11 cellular contexts compared by ENCODE assay signal in genomic region chr19:4671182-4671851, GRCh38. TPM values are rescaled to one million over a fixed set of nuclear protein-coding genes. Genes with fewer than 3 reads are reported as not detected.
DNase-seq lines count a peak whose midpoint lies in the region; ATAC-seq and TF ChIP-seq lines count a peak whose summit lies in the region.
"Had no signal": no experiment of that assay in that cellular context is flagged by ENCODE, and none has a peak within 500 bp of the region (broad histone marks: within the 10 kb centered on the region; RNA-seq: fewer than 3 reads in every experiment).

No MANE protein-coding gene starts in this region.

- H3K9ac ChIP-seq in Loucy (ENCODE audit: low read depth, low read length, poor library complexity, severe bottlenecking): no peak overlapping the region

- no peak overlapping the region for H3K27ac ChIP-seq in CD4-positive, alpha-beta memory T cell (ENCODE audit: low read depth, low read length)

- POLR2A ChIA-PET in CD4-positive, alpha-beta memory T cell (lab: Charles Lee; ENCODE audit: partially characterized antibody): interaction anchor here (2.2 to 2.4 kb wide), 2 partner anchors 31 to 53 kb away, joined by 11 read pairs; partner anchors contain the start of genes DPP9 and TNFAIP8L1

- H3K27ac Mint-ChIP-seq in CD4-positive, alpha-beta memory T cell: peak overlapping the region in 5 of 7 donors; percentile 57 to 82 (median 66)
- H3K27ac Mint-ChIP-seq in endothelial cell (ENCODE audit: unreplicated experiment): no peak overlapping the region
- no peak overlapping the region for H3K27ac Mint-ChIP-seq in natural killer cell treated with Interleukin-12 subunit alpha and Interleukin-12 subunit beta and Interleukin-15 and Interleukin-18, amount 100 ng/mL, for 72 hours
- H3K27ac Mint-ChIP-seq in stimulated activated naive B cell treated with anti-CD40 and anti-IgM and Interleukin-4, amounts not matched to agents 10 μg/mL and 1 μg/mL and 100 μg/mL, for 72 hours: no peak overlapping the region

- intact Hi-C loops in CD4-positive, alpha-beta memory T cell (cut with micrococcal nuclease): no loop called here

- no peaks in the 10 kb centered on the region for H3K27me3 Mint-ChIP-seq in CD4-positive, alpha-beta memory T cell
- peaks cover 10% of the 10 kb centered on the region for H3K27me3 Mint-ChIP-seq in endothelial cell (ENCODE audit: unreplicated experiment)
- H3K27me3 Mint-ChIP-seq in natural killer cell treated with Interleukin-12 subunit alpha and Interleukin-12 subunit beta and Interleukin-15 and Interleukin-18, amount 100 ng/mL, for 72 hours: no peaks in the 10 kb centered on the region
- no peaks in the 10 kb centered on the region for H3K27me3 Mint-ChIP-seq in stimulated activated naive B cell treated with anti-CD40 and anti-IgM and Interleukin-4, amounts not matched to agents 10 μg/mL and 1 μg/mL and 100 μg/mL, for 72 hours

- H3K36me3 Mint-ChIP-seq in CD4-positive, alpha-beta memory T cell: peaks cover 5 to 15% of the 10 kb centered on the region in 2 donors
- peaks cover 11% of the 10 kb centered on the region for H3K36me3 Mint-ChIP-seq in endothelial cell (ENCODE audit: low read depth, unreplicated experiment)
- peaks cover 6% of the 10 kb centered on the region for H3K36me3 Mint-ChIP-seq in natural killer cell treated with Interleukin-12 subunit alpha and Interleukin-12 subunit beta and Interleukin-15 and Interleukin-18, amount 100 ng/mL, for 72 hours
- H3K36me3 Mint-ChIP-seq in stimulated activated naive B cell treated with anti-CD40 and anti-IgM and Interleukin-4, amounts not matched to agents 10 μg/mL and 1 μg/mL and 100 μg/mL, for 72 hours: peaks cover 7 to 16% of the 10 kb centered on the region in 2 donors

- H3K9me2 ChIP-seq in Loucy (replicated peaks; ENCODE audit: low read depth, low read length): no peaks in the 10 kb centered on the region

- H3F3A ChIP-seq in Loucy (ENCODE audit: low read depth): peaks cover 10% of the 10 kb centered on the region; the same call in 1 of the 2 replicates

- 0 out of 2 replicates have a peak overlapping the region, but pooled peaks have one; percentile 67 for H2AFZ ChIP-seq in Loucy (ENCODE audit: low read length)

- TF ChIP-seq CTCF in Loucy (conservative IDR thresholded peaks at IDR 0.05; ENCODE audit: low read length): no peak
- no peak for TF ChIP-seq CTCF in endothelial cell (IDR thresholded peaks at IDR 0.05; ENCODE audit: unreplicated experiment)

- peak overlapping the region in 7 of 8 donors; percentile 12 to 62 (median 58) for H3K4me3 Mint-ChIP-seq in CD4-positive, alpha-beta memory T cell
- peak overlapping the region; percentile 82 for H3K4me3 Mint-ChIP-seq in endothelial cell (ENCODE audit: unreplicated experiment)
- H3K4me3 Mint-ChIP-seq in natural killer cell treated with Interleukin-12 subunit alpha and Interleukin-12 subunit beta and Interleukin-15 and Interleukin-18, amount 100 ng/mL, for 72 hours: peak overlapping the region; percentile 11
- H3K4me3 Mint-ChIP-seq in stimulated activated naive B cell treated with anti-CD40 and anti-IgM and Interleukin-4, amounts not matched to agents 10 μg/mL and 1 μg/mL and 100 μg/mL, for 72 hours: no peak overlapping the region

- no peaks in the 10 kb centered on the region for H3K9me3 ChIP-seq in CD4-positive, alpha-beta memory T cell (ENCODE audit: control insufficient read depth in 1 of 2, low read length in 2 of 2)
- H3K9me3 ChIP-seq in Loucy (ENCODE audit: insufficient read depth, low read depth, low read length): no peaks in the 10 kb centered on the region
- H3K9me3 ChIP-seq: transverse colon had no signal

- H3K4me1 Mint-ChIP-seq in CD4-positive, alpha-beta memory T cell: peaks cover 5 to 23% (median 13%) of the 10 kb centered on the region in 4 donors
- peaks cover 10% of the 10 kb centered on the region for H3K4me1 Mint-ChIP-seq in endothelial cell (ENCODE audit: unreplicated experiment)
- H3K4me1 Mint-ChIP-seq in natural killer cell treated with Interleukin-12 subunit alpha and Interleukin-12 subunit beta and Interleukin-15 and Interleukin-18, amount 100 ng/mL, for 72 hours (ENCODE audit: low read depth in 2 of 2): peaks cover 6 to 15% of the 10 kb centered on the region in 2 donors
- H3K4me1 Mint-ChIP-seq in stimulated activated naive B cell treated with anti-CD40 and anti-IgM and Interleukin-4, amounts not matched to agents 10 μg/mL and 1 μg/mL and 100 μg/mL, for 72 hours: peaks cover 7 to 15% of the 10 kb centered on the region in 2 donors

- H4K20me1 ChIP-seq in Loucy (ENCODE audit: insufficient read depth, low read length, poor library complexity, severe bottlenecking): peaks cover 9% of the 10 kb centered on the region

- H3K27me3 ChIP-seq in CD4-positive, alpha-beta memory T cell (ENCODE audit: insufficient read depth, low read length): no peaks in the 10 kb centered on the region
- no peaks in the 10 kb centered on the region for H3K27me3 ChIP-seq in Loucy (ENCODE audit: insufficient read depth, low read length, poor library complexity, severe bottlenecking)
- H3K27me3 ChIP-seq: hepatocyte, transverse colon had no signal

- H3K9me3 Mint-ChIP-seq in CD4-positive, alpha-beta memory T cell: no peaks in the 10 kb centered on the region
- no peaks in the 10 kb centered on the region for H3K9me3 Mint-ChIP-seq in endothelial cell (ENCODE audit: unreplicated experiment)
- H3K9me3 Mint-ChIP-seq in natural killer cell treated with Interleukin-12 subunit alpha and Interleukin-12 subunit beta and Interleukin-15 and Interleukin-18, amount 100 ng/mL, for 72 hours: no peaks in the 10 kb centered on the region
- H3K9me3 Mint-ChIP-seq in stimulated activated naive B cell treated with anti-CD40 and anti-IgM and Interleukin-4, amounts not matched to agents 10 μg/mL and 1 μg/mL and 100 μg/mL, for 72 hours: no peaks in the 10 kb centered on the region

- peaks cover 21% of the 10 kb centered on the region for H3K79me2 ChIP-seq in Loucy (ENCODE audit: insufficient read depth, low read length)

- no peak overlapping the region for H3K4me3 ChIP-seq in CD4-positive, alpha-beta memory T cell (ENCODE audit: low read length in 2 of 2)
- no peak overlapping the region for H3K4me3 ChIP-seq in Loucy (ENCODE audit: low read length, poor library complexity, severe bottlenecking)
- H3K4me3 ChIP-seq: hepatocyte had no signal

- CTCF ChIA-PET in CD4-positive, alpha-beta memory T cell (lab: Charles Lee; ENCODE audit: partially characterized antibody): no interaction called here

- H3K4me2 ChIP-seq in Loucy (ENCODE audit: low read depth, low read length, poor library complexity, severe bottlenecking): no peak overlapping the region

- peaks cover 16% of the 10 kb centered on the region for H3K4me1 ChIP-seq in CD4-positive, alpha-beta memory T cell (ENCODE audit: insufficient read depth, low read length)
- H3K4me1 ChIP-seq in Loucy (ENCODE audit: insufficient read depth, low read length, poor library complexity, severe bottlenecking): peaks cover 10% of the 10 kb centered on the region

- DNase-seq in CD4-positive, alpha-beta memory T cell: no peak
- no peak for DNase-seq in endothelial cell (ENCODE audit: low spot score)
- no peak for DNase-seq in natural killer cell treated with Interleukin-12 subunit alpha and Interleukin-12 subunit beta and Interleukin-15 and Interleukin-18, amount 100 ng/mL, for 72 hours (ENCODE audit: low spot score)
- no peak for DNase-seq in hypothalamus (lab: John Stamatoyannopoulos, UW)
- no peak for DNase-seq in NCI-H1092 treated with DMSO at 0.1 percent for 48 hours (lab: John Stamatoyannopoulos, UW)
- DNase-seq in activated CD8-positive, alpha-beta memory T cell treated with anti-CD3 and anti-CD28 coated beads, Interleukin-2, amount 50 U/mL, for 48 hours: no peak
- DNase-seq in stimulated activated naive B cell treated with anti-CD40 and anti-IgM and Interleukin-4, amounts not matched to agents 10 μg/mL and 1 μg/mL and 100 μg/mL, for 72 hours: no peak
- DNase-seq: DMS153, transverse colon had no signal

- peaks cover 8% of the 10 kb centered on the region for H3K36me3 ChIP-seq in CD4-positive, alpha-beta memory T cell (ENCODE audit: insufficient read depth, low read length)
- H3K36me3 ChIP-seq in Loucy (ENCODE audit: insufficient read depth, low read length): no peaks in the 10 kb centered on the region

- ATAC-seq in natural killer cell treated with Interleukin-12 subunit alpha and Interleukin-12 subunit beta and Interleukin-15 and Interleukin-18, amount 100 ng/mL, for 72 hours: no peak
- no peak for ATAC-seq in stimulated activated naive B cell treated with anti-CD40 and anti-IgM and Interleukin-4, amounts not matched to agents 10 μg/mL and 1 μg/mL and 100 μg/mL, for 72 hours (replicated peaks)

RNA-seq across cellular contexts. Expression of gene MYDGF, which starts 1.2 kb away (rescaled TPM):
- 10 to 100 TPM; 43.0 to 46.4 TPM for total RNA-seq in CD4-positive, alpha-beta memory T cell
- polyA plus RNA-seq in CD4-positive, alpha-beta memory T cell: 100 to 1,000 TPM; 128 to 199 TPM
- 112 TPM for total RNA-seq in endothelial cell (ENCODE audit: unreplicated experiment)
- total RNA-seq in natural killer cell treated with Interleukin-12 subunit alpha and Interleukin-12 subunit beta and Interleukin-15 and Interleukin-18, amount 100 ng/mL, for 72 hours: 100 to 1,000 TPM; 107 to 195 TPM

RNA-seq across cellular contexts. Expression of gene TNFAIP8L1, which starts 32.0 kb away (rescaled TPM):
- 10 to 100 TPM; 16.2 to 17.2 TPM for total RNA-seq in CD4-positive, alpha-beta memory T cell
- polyA plus RNA-seq in CD4-positive, alpha-beta memory T cell: 10 to 100 TPM in 1 of 2 donors, 1 to 10 TPM in 1; 3.7 to 11.1 TPM
- total RNA-seq in endothelial cell (ENCODE audit: unreplicated experiment): 60.1 TPM
- 10 to 100 TPM in 1 of 2 donors, 1 to 10 TPM in 1; 8.3 to 10.3 TPM for total RNA-seq in natural killer cell treated with Interleukin-12 subunit alpha and Interleukin-12 subunit beta and Interleukin-15 and Interleukin-18, amount 100 ng/mL, for 72 hours

RNA-seq across cellular contexts. Expression of gene DPP9, which starts 52.3 kb away (rescaled TPM):
- 10 to 100 TPM; 86.9 to 93.9 TPM for total RNA-seq in CD4-positive, alpha-beta memory T cell
- polyA plus RNA-seq in CD4-positive, alpha-beta memory T cell: 10 to 100 TPM; 10.7 to 31.6 TPM
- 63.3 TPM for total RNA-seq in endothelial cell (ENCODE audit: unreplicated experiment)
- total RNA-seq in natural killer cell treated with Interleukin-12 subunit alpha and Interleukin-12 subunit beta and Interleukin-15 and Interleukin-18, amount 100 ng/mL, for 72 hours: 100 to 1,000 TPM; 125 to 175 TPM

Comparison
In these comparisons a context has a peak if more than half of its experiments do, and no peak if none do; other contexts are left out.
1. H3K27ac Mint-ChIP-seq: peak in CD4-positive, alpha-beta memory T cell (5 of 7); none in endothelial cell (single experiment), natural killer cell treated with Interleukin-12 subunit alpha and Interleukin-12 subunit beta and Interleukin-15 and Interleukin-18, amount 100 ng/mL, for 72 hours (0 of 2) and stimulated activated naive B cell treated with anti-CD40 and anti-IgM and Interleukin-4, amounts not matched to agents 10 μg/mL and 1 μg/mL and 100 μg/mL, for 72 hours (single experiment).
2. H3K4me3 Mint-ChIP-seq: peak in CD4-positive, alpha-beta memory T cell (7 of 8), endothelial cell (single experiment) and natural killer cell treated with Interleukin-12 subunit alpha and Interleukin-12 subunit beta and Interleukin-15 and Interleukin-18, amount 100 ng/mL, for 72 hours (single experiment); none in stimulated activated naive B cell treated with anti-CD40 and anti-IgM and Interleukin-4, amounts not matched to agents 10 μg/mL and 1 μg/mL and 100 μg/mL, for 72 hours (0 of 2).